ENCODE assay signal across 9 cellular contexts in the genomic region with DNA sequence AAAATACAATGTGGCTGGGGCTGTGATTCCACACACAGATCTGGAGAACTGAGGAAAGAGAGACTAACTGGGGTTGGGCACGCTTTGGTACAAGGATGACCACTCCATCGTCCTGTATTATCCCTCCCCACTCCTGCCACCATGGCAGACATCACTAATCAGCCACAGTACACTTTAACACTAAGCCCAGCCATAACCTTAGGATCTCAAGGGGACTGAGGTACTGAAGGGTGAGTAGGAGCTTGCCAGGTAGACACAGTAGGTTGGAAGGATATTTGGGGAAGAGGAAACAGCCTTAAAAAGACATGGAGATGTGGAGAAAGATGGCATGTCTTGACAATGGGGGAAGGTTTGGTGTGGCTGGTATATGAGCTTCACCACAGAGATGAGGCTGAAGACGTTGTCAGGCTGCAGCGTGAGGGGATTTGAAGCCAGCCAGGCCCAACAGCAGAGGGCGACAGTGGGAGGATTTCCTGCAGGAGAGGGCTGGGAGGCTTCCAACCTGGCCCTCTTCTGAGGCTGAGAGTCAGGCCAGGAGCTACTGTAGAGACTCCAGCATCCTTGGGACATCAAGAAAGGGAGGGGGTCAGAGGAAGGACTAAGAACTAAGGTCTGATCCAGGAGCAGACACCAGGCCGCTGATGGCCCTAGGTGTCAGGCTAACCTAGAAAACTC. TPM values are rescaled to one million over a fixed set of nuclear protein-coding genes. Genes with fewer than 3 reads are reported as not detected.
A peak's percentile ranks its signal among the peaks of the same experiment; 100 is the strongest.
DNase-seq lines count a peak whose midpoint lies in the region; ATAC-seq and TF ChIP-seq lines count a peak whose summit lies in the region.
"Had no signal": no experiment of that assay in that cellular context is flagged by ENCODE, and none has a peak within 500 bp of the region (broad histone marks: within the 10 kb centered on the region; RNA-seq: fewer than 3 reads in every experiment).

No MANE protein-coding gene starts in this region.

- peaks cover 4% of the 10 kb centered on the region for H3K27me3 Mint-ChIP-seq in WTC11 (ENCODE audit: low read depth)

- POLR2A ChIA-PET in A673 (lab: Charles Lee; ENCODE audit: low non-redundant PET) = no interaction called here
- POLR2A ChIA-PET in WTC11 (lab: Charles Lee) = no interaction called here

- no peak overlapping the region for H3K4me3 Mint-ChIP-seq in WTC11

- intact Hi-C loops in A673 (cut with micrococcal nuclease; ENCODE audit: unreplicated experiment) = loop anchor here (1.0 to 2.0 kb wide), 2 partner anchors 58 to 171 kb away; a partner anchor contains a TSS

- no peaks in the 10 kb centered on the region for H3K9me3 Mint-ChIP-seq in WTC11

- 0 out of 2 replicates have a peak, but pooled peaks cover 6% of the 10 kb centered on the region for H3K4me1 Mint-ChIP-seq in WTC11

- H3K9me3 ChIP-seq in A673 (ENCODE audit: low read depth, low read length, poor library complexity, severe bottlenecking) = no peaks in the 10 kb centered on the region

- peak; percentile 80 for TF ChIP-seq CTCF in A673 (conservative IDR thresholded peaks at IDR 0.05; ENCODE audit: low read depth, low read length)
- TF ChIP-seq CTCF in GM12865 (IDR thresholded peaks at IDR 0.05; ENCODE audit: insufficient read depth, low read depth, low read length, missing control alignments) = peak; percentile 36
- 0 out of 2 replicates have a peak, but pooled peaks have one; percentile 28 for TF ChIP-seq CTCF in WTC11 (IDR thresholded peaks at IDR 0.05)

- CTCF ChIA-PET in A673 (lab: Charles Lee) = interaction anchor here (1.2 kb wide), 1 partner anchor 172 kb away, joined by 10 read pairs; no protein-coding TSS in a partner anchor
- CTCF ChIA-PET in WTC11 (lab: Charles Lee) = interaction anchor here (0.6 to 2.7 kb wide), 48 partner anchors 9 to 373 kb away, joined by 3 to 56 read pairs (median 5); a partner anchor contains a TSS

- no peaks in the 10 kb centered on the region for H3K36me3 ChIP-seq in A673 (ENCODE audit: insufficient read depth, low read length, poor library complexity, severe bottlenecking)

- no peak overlapping the region for H3K27ac Mint-ChIP-seq in WTC11

- H3K4me1 ChIP-seq in A673 (ENCODE audit: insufficient read depth, low read length, poor library complexity, severe bottlenecking) = no peaks in the 10 kb centered on the region

- H3K4me3 ChIP-seq in A673 (ENCODE audit: low read depth, low read length, poor library complexity, severe bottlenecking) (no peak overlapping the region), GM12865 (ENCODE audit: low read depth, low read length) (no peak overlapping the region)

- H3K36me3 Mint-ChIP-seq in WTC11 = no peaks in the 10 kb centered on the region

- DNase-seq in A673 (ENCODE audit: low spot score) (peak; percentile 54), GM12865 (ENCODE audit: low read depth) (no peak), WTC11 (ENCODE audit: low spot score) (peak; percentile 79), hepatic stellate cell (ENCODE audit: low spot score) (peak; percentile 47), mesenteric fat pad (ENCODE audit: low spot score) (no peak)
- DNase-seq: activated T-cell treated with anti-CD3 and anti-CD28 coated beads for 4 hours had no signal

- no peaks in the 10 kb centered on the region for H3K27me3 ChIP-seq in A673 (replicated peaks; ENCODE audit: insufficient read depth, low read depth, low read length, poor library complexity)

- no TSS peak for BruUV-seq in A673 (replicated peaks; lab: Mats Ljungman, UMichigan)

- peak; percentile 92 for ATAC-seq in WTC11
- ATAC-seq in GM21515 (IDR thresholded peaks at IDR 0.05; ENCODE audit: unreplicated experiment) = no peak
- no peak for ATAC-seq in GM21723 (IDR thresholded peaks at IDR 0.05; ENCODE audit: unreplicated experiment)
- no peak for ATAC-seq in HG03159 (IDR thresholded peaks at IDR 0.05; ENCODE audit: unreplicated experiment)

- H3K27ac ChIP-seq in A673 (ENCODE audit: low read depth, low read length, poor library complexity, severe bottlenecking) = no peak overlapping the region

TF ChIP-seq in WTC11, 78 proteins besides CTCF, POLR2A, EP300 and RAD21:
- TF ChIP-seq NFATC4 (CRISPR knock-in tag; IDR thresholded peaks at IDR 0.05) (no peak), NFYB (CRISPR knock-in tag; conservative IDR thresholded peaks at IDR 0.05; ENCODE audit: low read depth) (no peak), ZBTB21 (CRISPR knock-in tag; IDR thresholded peaks at IDR 0.05; ENCODE audit: borderline replicate concordance) (no peak), JAZF1 (CRISPR knock-in tag; IDR thresholded peaks at IDR 0.05) (no peak), NR2C2 (CRISPR knock-in tag; IDR thresholded peaks at IDR 0.05) (no peak), CREM (CRISPR knock-in tag; IDR thresholded peaks at IDR 0.05) (no peak), EMX1 (CRISPR knock-in tag; IDR thresholded peaks at IDR 0.05) (no peak), PRRX2 (CRISPR knock-in tag; IDR thresholded peaks at IDR 0.05) (no peak)
- TF ChIP-seq, protein P1, sequence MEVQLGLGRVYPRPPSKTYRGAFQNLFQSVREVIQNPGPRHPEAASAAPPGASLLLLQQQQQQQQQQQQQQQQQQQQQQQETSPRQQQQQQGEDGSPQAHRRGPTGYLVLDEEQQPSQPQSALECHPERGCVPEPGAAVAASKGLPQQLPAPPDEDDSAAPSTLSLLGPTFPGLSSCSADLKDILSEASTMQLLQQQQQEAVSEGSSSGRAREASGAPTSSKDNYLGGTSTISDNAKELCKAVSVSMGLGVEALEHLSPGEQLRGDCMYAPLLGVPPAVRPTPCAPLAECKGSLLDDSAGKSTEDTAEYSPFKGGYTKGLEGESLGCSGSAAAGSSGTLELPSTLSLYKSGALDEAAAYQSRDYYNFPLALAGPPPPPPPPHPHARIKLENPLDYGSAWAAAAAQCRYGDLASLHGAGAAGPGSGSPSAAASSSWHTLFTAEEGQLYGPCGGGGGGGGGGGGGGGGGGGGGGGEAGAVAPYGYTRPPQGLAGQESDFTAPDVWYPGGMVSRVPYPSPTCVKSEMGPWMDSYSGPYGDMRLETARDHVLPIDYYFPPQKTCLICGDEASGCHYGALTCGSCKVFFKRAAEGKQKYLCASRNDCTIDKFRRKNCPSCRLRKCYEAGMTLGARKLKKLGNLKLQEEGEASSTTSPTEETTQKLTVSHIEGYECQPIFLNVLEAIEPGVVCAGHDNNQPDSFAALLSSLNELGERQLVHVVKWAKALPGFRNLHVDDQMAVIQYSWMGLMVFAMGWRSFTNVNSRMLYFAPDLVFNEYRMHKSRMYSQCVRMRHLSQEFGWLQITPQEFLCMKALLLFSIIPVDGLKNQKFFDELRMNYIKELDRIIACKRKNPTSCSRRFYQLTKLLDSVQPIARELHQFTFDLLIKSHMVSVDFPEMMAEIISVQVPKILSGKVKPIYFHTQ (CRISPR knock-in tag; IDR thresholded peaks at IDR 0.05) = no peak
- TF ChIP-seq, protein P2, sequence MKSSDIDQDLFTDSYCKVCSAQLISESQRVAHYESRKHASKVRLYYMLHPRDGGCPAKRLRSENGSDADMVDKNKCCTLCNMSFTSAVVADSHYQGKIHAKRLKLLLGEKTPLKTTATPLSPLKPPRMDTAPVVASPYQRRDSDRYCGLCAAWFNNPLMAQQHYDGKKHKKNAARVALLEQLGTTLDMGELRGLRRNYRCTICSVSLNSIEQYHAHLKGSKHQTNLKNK (CRISPR knock-in tag; IDR thresholded peaks at IDR 0.05) = no peak
- TF ChIP-seq, protein P3, sequence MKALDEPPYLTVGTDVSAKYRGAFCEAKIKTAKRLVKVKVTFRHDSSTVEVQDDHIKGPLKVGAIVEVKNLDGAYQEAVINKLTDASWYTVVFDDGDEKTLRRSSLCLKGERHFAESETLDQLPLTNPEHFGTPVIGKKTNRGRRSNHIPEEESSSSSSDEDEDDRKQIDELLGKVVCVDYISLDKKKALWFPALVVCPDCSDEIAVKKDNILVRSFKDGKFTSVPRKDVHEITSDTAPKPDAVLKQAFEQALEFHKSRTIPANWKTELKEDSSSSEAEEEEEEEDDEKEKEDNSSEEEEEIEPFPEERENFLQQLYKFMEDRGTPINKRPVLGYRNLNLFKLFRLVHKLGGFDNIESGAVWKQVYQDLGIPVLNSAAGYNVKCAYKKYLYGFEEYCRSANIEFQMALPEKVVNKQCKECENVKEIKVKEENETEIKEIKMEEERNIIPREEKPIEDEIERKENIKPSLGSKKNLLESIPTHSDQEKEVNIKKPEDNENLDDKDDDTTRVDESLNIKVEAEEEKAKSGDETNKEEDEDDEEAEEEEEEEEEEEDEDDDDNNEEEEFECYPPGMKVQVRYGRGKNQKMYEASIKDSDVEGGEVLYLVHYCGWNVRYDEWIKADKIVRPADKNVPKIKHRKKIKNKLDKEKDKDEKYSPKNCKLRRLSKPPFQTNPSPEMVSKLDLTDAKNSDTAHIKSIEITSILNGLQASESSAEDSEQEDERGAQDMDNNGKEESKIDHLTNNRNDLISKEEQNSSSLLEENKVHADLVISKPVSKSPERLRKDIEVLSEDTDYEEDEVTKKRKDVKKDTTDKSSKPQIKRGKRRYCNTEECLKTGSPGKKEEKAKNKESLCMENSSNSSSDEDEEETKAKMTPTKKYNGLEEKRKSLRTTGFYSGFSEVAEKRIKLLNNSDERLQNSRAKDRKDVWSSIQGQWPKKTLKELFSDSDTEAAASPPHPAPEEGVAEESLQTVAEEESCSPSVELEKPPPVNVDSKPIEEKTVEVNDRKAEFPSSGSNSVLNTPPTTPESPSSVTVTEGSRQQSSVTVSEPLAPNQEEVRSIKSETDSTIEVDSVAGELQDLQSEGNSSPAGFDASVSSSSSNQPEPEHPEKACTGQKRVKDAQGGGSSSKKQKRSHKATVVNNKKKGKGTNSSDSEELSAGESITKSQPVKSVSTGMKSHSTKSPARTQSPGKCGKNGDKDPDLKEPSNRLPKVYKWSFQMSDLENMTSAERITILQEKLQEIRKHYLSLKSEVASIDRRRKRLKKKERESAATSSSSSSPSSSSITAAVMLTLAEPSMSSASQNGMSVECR (CRISPR knock-in tag; IDR thresholded peaks at IDR 0.05; ENCODE audit: borderline replicate concordance) = no peak
- TF ChIP-seq, protein P4, sequence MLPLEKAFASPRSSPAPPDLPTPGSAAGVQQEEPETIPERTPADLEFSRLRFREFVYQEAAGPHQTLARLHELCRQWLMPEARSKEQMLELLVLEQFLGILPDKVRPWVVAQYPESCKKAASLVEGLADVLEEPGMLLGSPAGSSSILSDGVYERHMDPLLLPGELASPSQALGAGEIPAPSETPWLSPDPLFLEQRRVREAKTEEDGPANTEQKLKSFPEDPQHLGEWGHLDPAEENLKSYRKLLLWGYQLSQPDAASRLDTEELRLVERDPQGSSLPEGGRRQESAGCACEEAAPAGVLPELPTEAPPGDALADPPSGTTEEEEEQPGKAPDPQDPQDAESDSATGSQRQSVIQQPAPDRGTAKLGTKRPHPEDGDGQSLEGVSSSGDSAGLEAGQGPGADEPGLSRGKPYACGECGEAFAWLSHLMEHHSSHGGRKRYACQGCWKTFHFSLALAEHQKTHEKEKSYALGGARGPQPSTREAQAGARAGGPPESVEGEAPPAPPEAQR (CRISPR knock-in tag; IDR thresholded peaks at IDR 0.05) = no peak

RNA-seq across cellular contexts. Expression of a gene that starts 58.6 kb away (rescaled TPM):
- total RNA-seq in A673 (2021) (2.0 and 3.0 TPM in 2 replicates), WTC11 (2021) (3.5 to 7.1 TPM (median 4.2 TPM) in 3 replicates), mesenteric fat pad (not detected)

Comparison
In these comparisons a context has a peak if more than half of its experiments do, and no peak if none do; other contexts are left out.
1. DNase-seq: peak in A673 (single experiment), WTC11 (single experiment) and hepatic stellate cell (single experiment); none in GM12865 (single experiment) and mesenteric fat pad (single experiment).
2. CTCF ChIP-seq: peak in every context shown above with its lines; median percentile 80 in A673; 36 in GM12865; 28 in WTC11.